ENCODE assay signal across 17 cellular contexts in the genomic region with DNA sequence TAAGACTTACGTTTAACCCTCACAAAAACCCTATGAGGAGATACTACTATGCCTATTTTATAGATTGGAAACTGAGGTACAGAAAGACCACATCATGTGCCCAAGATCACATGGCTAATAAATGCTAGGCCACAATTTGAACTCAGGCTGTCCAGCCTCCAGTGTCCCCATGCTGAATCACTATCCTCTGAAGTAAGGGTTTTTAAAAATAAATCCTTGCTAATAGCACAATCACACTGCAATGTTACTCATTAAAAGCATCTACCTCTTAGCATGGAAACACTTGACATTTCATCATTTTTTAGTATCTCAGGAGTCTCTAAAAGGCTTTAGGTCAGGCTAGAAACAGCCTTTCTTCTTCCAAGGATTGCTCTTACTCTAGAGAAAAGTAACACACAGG. TPM values are rescaled to one million over a fixed set of nuclear protein-coding genes. Genes with fewer than 3 reads are reported as not detected.
DNase-seq lines count a peak whose midpoint lies in the region; ATAC-seq and TF ChIP-seq lines count a peak whose summit lies in the region.
"Had no signal": no experiment of that assay in that cellular context is flagged by ENCODE, and none has a peak within 500 bp of the region (broad histone marks: within the 10 kb centered on the region; RNA-seq: fewer than 3 reads in every experiment).

No MANE protein-coding gene starts in this region.

- H3K4me3 ChIP-seq in AG10803 (ENCODE audit: low read length) (no peak overlapping the region), mesenchymal stem cell (ENCODE audit: insufficient read depth in 1 of 2, low read depth in 1 of 2, low read length in 2 of 2) (no peak overlapping the region)
- H3K4me3 ChIP-seq: BLaER1 had no signal

- no peak overlapping the region for H2BK15ac ChIP-seq in mesenchymal stem cell (ENCODE audit: low read depth, poor library complexity, severe bottlenecking)

- no peaks in the 10 kb centered on the region for H3K36me3 Mint-ChIP-seq in HFFc6 (ENCODE audit: low read depth)
- H3K36me3 Mint-ChIP-seq: CD8-positive, alpha-beta memory T cell; IgD-negative memory B cell had no signal

- no peak for TF ChIP-seq CTCF in AG10803 (conservative IDR thresholded peaks at IDR 0.05; ENCODE audit: low read length)
- no peak for TF ChIP-seq CTCF in HFFc6 (IDR thresholded peaks at IDR 0.05)

- no peak overlapping the region for H4K91ac ChIP-seq in mesenchymal stem cell (ENCODE audit: low read length)

- H3K14ac ChIP-seq in mesenchymal stem cell (ENCODE audit: low read length in 2 of 2), result no peak overlapping the region

- no peaks in the 10 kb centered on the region for H3K79me1 ChIP-seq in mesenchymal stem cell (replicated peaks; ENCODE audit: low read length, poor library complexity, severe bottlenecking)

- H3K27ac ChIP-seq in epithelial cell of prostate (peak overlapping the region; percentile 77), mesenchymal stem cell (ENCODE audit: low read length, poor library complexity, severe bottlenecking) (no peak overlapping the region)
- H3K27ac ChIP-seq: BLaER1, HL-60 had no signal

- 89% methylated on average over 1 of the region's 1 CpG for WGBS in mesenchymal stem cell

- H2BK120ac ChIP-seq in mesenchymal stem cell (ENCODE audit: low read depth, low read length), result no peak overlapping the region

- no peaks in the 10 kb centered on the region for H3K27me3 Mint-ChIP-seq in HFFc6 (ENCODE audit: insufficient read depth)

- DNase-seq in AG10803 (ENCODE audit: low read depth), result peak; percentile 17
- DNase-seq in HFFc6, result no peak
- DNase-seq in epithelial cell of prostate (ENCODE audit: low read depth, low spot score), result no peak
- peak; percentile 30 for DNase-seq in mesenchymal stem cell
- DNase-seq in HuH-7 (ENCODE audit: low spot score), result no peak
- DNase-seq in COR-L47 (lab: John Stamatoyannopoulos, UW), result no peak
- no peak for DNase-seq in hippocampal formation (lab: John Stamatoyannopoulos, UW)
- DNase-seq: AML-193; Calu3; CD8-positive, alpha-beta memory T cell; DMS 273 treated with DMSO at 0.1 percent for 48 hours; HCEC 1CT; KG1 had no signal

- H3K4me1 ChIP-seq in mesenchymal stem cell (ENCODE audit: control insufficient read depth, insufficient read depth, low read depth, low read length), result peaks cover 15% of the 10 kb centered on the region
- H3K4me1 ChIP-seq: BLaER1 had no signal

- no peak overlapping the region for H4K8ac ChIP-seq in mesenchymal stem cell (ENCODE audit: low read length)

- H3K4me1 Mint-ChIP-seq in HFFc6 (ENCODE audit: low read depth), result peaks cover 83% of the 10 kb centered on the region
- H3K4me1 Mint-ChIP-seq: CD8-positive, alpha-beta memory T cell; IgD-negative memory B cell had no signal

- H2BK12ac ChIP-seq in mesenchymal stem cell (ENCODE audit: low read length in 2 of 2), result no peak overlapping the region

- H2BK5ac ChIP-seq in mesenchymal stem cell (ENCODE audit: low read depth, low read length, poor library complexity, severe bottlenecking), result no peak overlapping the region

- no peak overlapping the region for H2AFZ ChIP-seq in mesenchymal stem cell (ENCODE audit: low read depth, low read length)

- peak overlapping the region; percentile 76; the same call in 1 of the 2 replicates for H3K27ac Mint-ChIP-seq in HFFc6
- H3K27ac Mint-ChIP-seq: IgD-negative memory B cell had no signal

- H3K9me3 Mint-ChIP-seq in HFFc6, result no peaks in the 10 kb centered on the region
- H3K9me3 Mint-ChIP-seq: CD8-positive, alpha-beta memory T cell had no signal

- no peak overlapping the region for H3K23ac ChIP-seq in mesenchymal stem cell (ENCODE audit: low read length in 2 of 2)

- no peak for ATAC-seq in GM19328 (IDR thresholded peaks at IDR 0.05; ENCODE audit: unreplicated experiment)

- no peak overlapping the region for H3K18ac ChIP-seq in mesenchymal stem cell (ENCODE audit: low read depth in 1 of 2, low read length in 2 of 2)

- no peaks in the 10 kb centered on the region for H3K9me3 ChIP-seq in mesenchymal stem cell (ENCODE audit: control insufficient read depth, low read length)
- H3K9me3 ChIP-seq: BLaER1 had no signal

- H3K4me3 Mint-ChIP-seq in HFFc6, result no peak overlapping the region
- H3K4me3 Mint-ChIP-seq: CD8-positive, alpha-beta memory T cell; IgD-negative memory B cell had no signal

- no peak overlapping the region for H3K4ac ChIP-seq in mesenchymal stem cell (ENCODE audit: low read depth in 1 of 2, low read length in 2 of 2)

- no peak overlapping the region for H3K4me2 ChIP-seq in mesenchymal stem cell (ENCODE audit: low read length, poor library complexity, severe bottlenecking)
- H3K4me2 ChIP-seq: BLaER1 had no signal

- H2AK5ac ChIP-seq in mesenchymal stem cell (ENCODE audit: low read length, severe bottlenecking), result no peak overlapping the region

- H3K9ac ChIP-seq in mesenchymal stem cell (ENCODE audit: low read length), result no peak overlapping the region
- H3K9ac ChIP-seq: BLaER1 had no signal

- no peaks in the 10 kb centered on the region for H3K36me3 ChIP-seq in mesenchymal stem cell (ENCODE audit: control insufficient read depth in 1 of 2, insufficient read depth in 2 of 2, low read depth in 1 of 2, low read length in 2 of 2)
- H3K36me3 ChIP-seq: BLaER1 had no signal

- no peaks in the 10 kb centered on the region for H3K27me3 ChIP-seq in mesenchymal stem cell (ENCODE audit: control insufficient read depth in 1 of 2, insufficient read depth in 1 of 2, low read length in 2 of 2)
- H3K27me3 ChIP-seq: BLaER1 had no signal

RNA-seq across cellular contexts. Expression of gene PPP1R3C, which starts 50.0 kb away (rescaled TPM):
- total RNA-seq in HFFc6 (2021; fragmentation: NEBNext Ultra II Directional; extraction: Animal tissue kit (Norgen Biotek cat#: 25700)), result 10 to 100 TPM; 33.7 to 66.0 (median 39.9) TPM
- polyA plus RNA-seq in mesenchymal stem cell (2013, experiment 1 of 2), result 7.0 TPM
- 7.3 TPM for polyA plus RNA-seq in mesenchymal stem cell (2013, experiment 2 of 2)
- total RNA-seq: CD8-positive, alpha-beta memory T cell had no signal
- polyA plus RNA-seq: CD8-positive, alpha-beta memory T cell; IgD-negative memory B cell had no signal

Comparison
In these comparisons a context has a peak if more than half of its experiments do, and no peak if none do; other contexts are left out.
1. DNase-seq: peak in AG10803 (single experiment) and mesenchymal stem cell (single experiment); none in HFFc6 (single experiment), epithelial cell of prostate (single experiment), HuH-7 (single experiment), COR-L47 (single experiment) and hippocampal formation (0 of 2).